ENCODE assay signal across 1 cellular context in the genomic region with DNA sequence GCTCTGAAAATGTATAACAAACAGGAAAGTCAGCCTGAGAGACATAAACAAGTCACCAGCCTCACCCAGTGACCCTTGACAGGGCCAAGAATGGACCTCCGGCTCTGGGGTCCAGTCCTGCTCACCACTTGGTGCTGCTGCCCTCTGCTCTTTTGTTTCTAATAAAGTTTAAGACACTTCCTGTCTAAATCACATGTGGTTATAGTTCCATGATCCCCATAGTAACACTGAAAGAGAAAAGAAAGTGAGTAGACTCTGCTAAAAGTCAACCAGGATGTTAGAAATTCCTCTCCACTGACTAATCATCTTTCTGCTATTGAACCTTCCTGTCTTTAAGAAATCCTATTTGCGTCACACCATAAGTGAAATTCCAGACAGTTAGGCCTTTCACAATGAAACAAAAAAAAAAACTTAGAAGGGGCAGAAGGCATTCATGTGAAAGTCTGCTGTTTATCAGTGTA.
TF ChIP-seq lines count a peak whose summit lies in the region.

No MANE protein-coding gene starts in this region.

TF ChIP-seq in A549, 52 proteins besides CTCF, POLR2A, EP300 and RAD21 (continued from another document):
- TF ChIP-seq, protein P1, sequence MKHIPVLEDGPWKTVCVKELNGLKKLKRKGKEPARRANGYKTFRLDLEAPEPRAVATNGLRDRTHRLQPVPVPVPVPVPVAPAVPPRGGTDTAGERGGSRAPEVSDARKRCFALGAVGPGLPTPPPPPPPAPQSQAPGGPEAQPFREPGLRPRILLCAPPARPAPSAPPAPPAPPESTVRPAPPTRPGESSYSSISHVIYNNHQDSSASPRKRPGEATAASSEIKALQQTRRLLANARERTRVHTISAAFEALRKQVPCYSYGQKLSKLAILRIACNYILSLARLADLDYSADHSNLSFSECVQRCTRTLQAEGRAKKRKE (CRISPR knock-in tag; IDR thresholded peaks at IDR 0.05; ENCODE audit: low read depth) = no peak
- TF ChIP-seq ZC3H11A (IDR thresholded peaks at IDR 0.05) (no peak), ZFP36 (IDR thresholded peaks at IDR 0.05; ENCODE audit: borderline replicate concordance, partially characterized antibody) (no peak), SREBF2 (IDR thresholded peaks at IDR 0.05) (no peak), JUNB (IDR thresholded peaks at IDR 0.05) (peak; percentile 98), HDAC2 (IDR thresholded peaks at IDR 0.05) (no peak), CBX2 (IDR thresholded peaks at IDR 0.05; ENCODE audit: borderline replicate concordance, low read depth) (no peak), RARB (CRISPR knock-in tag; IDR thresholded peaks at IDR 0.05) (0 out of 2 replicates have a peak, but pooled peaks have one; percentile 69), TP53 (CRISPR knock-in tag; IDR thresholded peaks at IDR 0.05) (no peak), KDM1A (IDR thresholded peaks at IDR 0.05; ENCODE audit: low read depth) (no peak), JUN (IDR thresholded peaks at IDR 0.05) (peak; percentile 96 to 99; a peak in 4 of 5 replicates), CEBPB (IDR thresholded peaks at IDR 0.05) (peak; percentile 97 to 98), RNF2 (IDR thresholded peaks at IDR 0.05; ENCODE audit: borderline replicate concordance, low read depth) (no peak), SMC3 (IDR thresholded peaks at IDR 0.05) (peak; percentile 67), HOXA7 (CRISPR knock-in tag; IDR thresholded peaks at IDR 0.05) (no peak), FOSL2 (IDR thresholded peaks at IDR 0.05) (peak; percentile 92), FOSL2 (CRISPR knock-in tag; IDR thresholded peaks at IDR 0.05) (peak; percentile 96), GATA3 (IDR thresholded peaks at IDR 0.05; ENCODE audit: borderline replicate concordance) (peak; percentile 96), FOXS1 (CRISPR knock-in tag; IDR thresholded peaks at IDR 0.05) (no peak), HOXB13 (CRISPR knock-in tag; IDR thresholded peaks at IDR 0.05; ENCODE audit: low read depth) (peak; percentile 72), EHMT2 (IDR thresholded peaks at IDR 0.05; ENCODE audit: low read depth) (no peak), MAZ (IDR thresholded peaks at IDR 0.05; ENCODE audit: borderline replicate concordance, low read depth, low read length) (no peak), FOSB (CRISPR knock-in tag; IDR thresholded peaks at IDR 0.05) (no peak), TFCP2L1 (CRISPR knock-in tag; IDR thresholded peaks at IDR 0.05) (no peak)
- TF ChIP-seq, protein P2, sequence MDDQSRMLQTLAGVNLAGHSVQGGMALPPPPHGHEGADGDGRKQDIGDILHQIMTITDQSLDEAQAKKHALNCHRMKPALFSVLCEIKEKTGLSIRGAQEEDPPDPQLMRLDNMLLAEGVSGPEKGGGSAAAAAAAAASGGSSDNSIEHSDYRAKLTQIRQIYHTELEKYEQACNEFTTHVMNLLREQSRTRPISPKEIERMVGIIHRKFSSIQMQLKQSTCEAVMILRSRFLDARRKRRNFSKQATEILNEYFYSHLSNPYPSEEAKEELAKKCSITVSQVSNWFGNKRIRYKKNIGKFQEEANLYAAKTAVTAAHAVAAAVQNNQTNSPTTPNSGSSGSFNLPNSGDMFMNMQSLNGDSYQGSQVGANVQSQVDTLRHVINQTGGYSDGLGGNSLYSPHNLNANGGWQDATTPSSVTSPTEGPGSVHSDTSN (IDR thresholded peaks at IDR 0.05) = peak; percentile 58
- TF ChIP-seq, protein P3, sequence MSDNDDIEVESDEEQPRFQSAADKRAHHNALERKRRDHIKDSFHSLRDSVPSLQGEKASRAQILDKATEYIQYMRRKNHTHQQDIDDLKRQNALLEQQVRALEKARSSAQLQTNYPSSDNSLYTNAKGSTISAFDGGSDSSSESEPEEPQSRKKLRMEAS (IDR thresholded peaks at IDR 0.05) = peak; percentile 79
- TF ChIP-seq, protein P4, sequence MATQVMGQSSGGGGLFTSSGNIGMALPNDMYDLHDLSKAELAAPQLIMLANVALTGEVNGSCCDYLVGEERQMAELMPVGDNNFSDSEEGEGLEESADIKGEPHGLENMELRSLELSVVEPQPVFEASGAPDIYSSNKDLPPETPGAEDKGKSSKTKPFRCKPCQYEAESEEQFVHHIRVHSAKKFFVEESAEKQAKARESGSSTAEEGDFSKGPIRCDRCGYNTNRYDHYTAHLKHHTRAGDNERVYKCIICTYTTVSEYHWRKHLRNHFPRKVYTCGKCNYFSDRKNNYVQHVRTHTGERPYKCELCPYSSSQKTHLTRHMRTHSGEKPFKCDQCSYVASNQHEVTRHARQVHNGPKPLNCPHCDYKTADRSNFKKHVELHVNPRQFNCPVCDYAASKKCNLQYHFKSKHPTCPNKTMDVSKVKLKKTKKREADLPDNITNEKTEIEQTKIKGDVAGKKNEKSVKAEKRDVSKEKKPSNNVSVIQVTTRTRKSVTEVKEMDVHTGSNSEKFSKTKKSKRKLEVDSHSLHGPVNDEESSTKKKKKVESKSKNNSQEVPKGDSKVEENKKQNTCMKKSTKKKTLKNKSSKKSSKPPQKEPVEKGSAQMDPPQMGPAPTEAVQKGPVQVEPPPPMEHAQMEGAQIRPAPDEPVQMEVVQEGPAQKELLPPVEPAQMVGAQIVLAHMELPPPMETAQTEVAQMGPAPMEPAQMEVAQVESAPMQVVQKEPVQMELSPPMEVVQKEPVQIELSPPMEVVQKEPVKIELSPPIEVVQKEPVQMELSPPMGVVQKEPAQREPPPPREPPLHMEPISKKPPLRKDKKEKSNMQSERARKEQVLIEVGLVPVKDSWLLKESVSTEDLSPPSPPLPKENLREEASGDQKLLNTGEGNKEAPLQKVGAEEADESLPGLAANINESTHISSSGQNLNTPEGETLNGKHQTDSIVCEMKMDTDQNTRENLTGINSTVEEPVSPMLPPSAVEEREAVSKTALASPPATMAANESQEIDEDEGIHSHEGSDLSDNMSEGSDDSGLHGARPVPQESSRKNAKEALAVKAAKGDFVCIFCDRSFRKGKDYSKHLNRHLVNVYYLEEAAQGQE (IDR thresholded peaks at IDR 0.05) = no peak
- TF ChIP-seq, protein P5, sequence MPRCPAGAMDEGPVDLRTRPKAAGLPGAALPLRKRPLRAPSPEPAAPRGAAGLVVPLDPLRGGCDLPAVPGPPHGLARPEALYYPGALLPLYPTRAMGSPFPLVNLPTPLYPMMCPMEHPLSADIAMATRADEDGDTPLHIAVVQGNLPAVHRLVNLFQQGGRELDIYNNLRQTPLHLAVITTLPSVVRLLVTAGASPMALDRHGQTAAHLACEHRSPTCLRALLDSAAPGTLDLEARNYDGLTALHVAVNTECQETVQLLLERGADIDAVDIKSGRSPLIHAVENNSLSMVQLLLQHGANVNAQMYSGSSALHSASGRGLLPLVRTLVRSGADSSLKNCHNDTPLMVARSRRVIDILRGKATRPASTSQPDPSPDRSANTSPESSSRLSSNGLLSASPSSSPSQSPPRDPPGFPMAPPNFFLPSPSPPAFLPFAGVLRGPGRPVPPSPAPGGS (IDR thresholded peaks at IDR 0.05) = peak; percentile 98
- TF ChIP-seq, protein P6, sequence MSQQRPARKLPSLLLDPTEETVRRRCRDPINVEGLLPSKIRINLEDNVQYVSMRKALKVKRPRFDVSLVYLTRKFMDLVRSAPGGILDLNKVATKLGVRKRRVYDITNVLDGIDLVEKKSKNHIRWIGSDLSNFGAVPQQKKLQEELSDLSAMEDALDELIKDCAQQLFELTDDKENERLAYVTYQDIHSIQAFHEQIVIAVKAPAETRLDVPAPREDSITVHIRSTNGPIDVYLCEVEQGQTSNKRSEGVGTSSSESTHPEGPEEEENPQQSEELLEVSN (IDR thresholded peaks at IDR 0.05; ENCODE audit: borderline replicate concordance, low read depth) = 0 out of 2 replicates have a peak, but pooled peaks have one; percentile 3
